Comparison of ENCODE assay signal across 9 cellular contexts in genomic region chr11:68008381-68009337, GRCh38. TPM values are rescaled to one million over a fixed set of nuclear protein-coding genes. Genes with fewer than 3 reads are reported as not detected.
DNase-seq lines count a peak whose midpoint lies in the region; ATAC-seq, FAIRE-seq and TF ChIP-seq lines count a peak whose summit lies in the region.
"Had no signal": no experiment of that assay in that cellular context is flagged by ENCODE, and none has a peak within 500 bp of the region (broad histone marks: within the 10 kb centered on the region; RNA-seq: fewer than 3 reads in every experiment).

No MANE protein-coding gene starts in this region.

- TF ChIP-seq CTCF in H1 (IDR thresholded peaks at IDR 0.05; ENCODE audit: control extremely low read depth in 1 of 3, insufficient read depth in 1 of 3, low read depth in 1 of 3, low read length in 3 of 3) (no peak), sigmoid colon (IDR thresholded peaks at IDR 0.05) (no peak)

- CTCF ChIA-PET in H1 (lab: Charles Lee; ENCODE audit: partially characterized antibody): interaction anchor here (0.8 to 4.6 kb wide), 13 partner anchors 11 to 201 kb away, joined by 3 to 40 read pairs (median 3); partner anchors contain the start of gene TCIRG1

- no peaks in the 10 kb centered on the region for H3K36me3 ChIP-seq in H1 (ENCODE audit: control insufficient read depth in 2 of 4, insufficient read depth in 4 of 4, low read length in 3 of 4)
- no peaks in the 10 kb centered on the region for H3K36me3 ChIP-seq in sigmoid colon

- 93% methylated on average over 23 of the region's 27 CpGs; no CpG with 5 or more reads in 1 of the 2 experiments for WGBS in H1 (ENCODE audit: extremely low coverage in 1 of 2, insufficient coverage in 1 of 2, insufficient read length in 1 of 2, insufficient replicate concordance in 2 of 2, low coverage in 1 of 2, low lambda C conversion rate in 2 of 2, missing lambda C conversion rate in 1 of 2), 2 experiments
- WGBS in sigmoid colon, 2 donors: 29 to 54% methylated on average over 27 of the region's 27 CpGs

- H3K79me1 ChIP-seq in H1 (ENCODE audit: low read depth, low read length): no peaks in the 10 kb centered on the region

- H3K4me3 ChIP-seq in H1 (ENCODE audit: extremely low read depth in 1 of 4, insufficient read depth in 2 of 4, low read depth in 3 of 4, low read length in 4 of 4): no peak overlapping the region
- no peak overlapping the region for H3K4me3 ChIP-seq in sigmoid colon
- H3K4me3 ChIP-seq: testis had no signal

- intact Hi-C loops in sigmoid colon (cut with DNase I): loop anchor here (10.0 kb wide), 1 partner anchor 196 kb away; no protein-coding TSS in a partner anchor

- H2BK20ac ChIP-seq in H1 (ENCODE audit: low read length): no peak overlapping the region; the same call in 1 of the 2 replicates

- DNase-seq in GM12891 (ENCODE audit: insufficient read length, low spot score): no peak
- peak; percentile 52 for DNase-seq in NCI-H510A (lab: John Stamatoyannopoulos, UW)
- no peak for DNase-seq in H1 (ENCODE audit: low read depth in 1 of 2, low spot score in 2 of 2)
- peak; percentile 70 for DNase-seq in sigmoid colon
- DNase-seq in stimulated activated CD4-positive, alpha-beta T cell treated with anti-CD3 and anti-CD28 coated beads, Interleukin-15, amount 100 ng/mL, for 24 hours: no peak
- DNase-seq in left lobe of liver (ENCODE audit: low spot score): no peak
- no peak for DNase-seq in iPS-NIHi11 (ENCODE audit: low spot score)
- DNase-seq in activated T-cell treated with anti-CD3 and anti-CD28 coated beads for 4 hours: no peak
- DNase-seq: testis had no signal

- no peak overlapping the region for H2BK120ac ChIP-seq in H1 (replicated peaks; ENCODE audit: low read depth, low read length)

- H3K4me2 ChIP-seq in H1 (ENCODE audit: insufficient read depth in 1 of 2, low read depth in 2 of 2, low read length in 2 of 2): no peak overlapping the region

- H3K23ac ChIP-seq in H1 (ENCODE audit: insufficient read length): no peak overlapping the region

- peak overlapping the region; percentile 17 for H4K91ac ChIP-seq in H1 (replicated peaks; ENCODE audit: insufficient read length, low read length)

- H4K8ac ChIP-seq in H1 (ENCODE audit: extremely low read depth, insufficient read depth, low read length): no peak overlapping the region; the same call in 1 of the 2 replicates

- peak overlapping the region; percentile 88; the same call in 1 of the 2 replicates for H2BK15ac ChIP-seq in H1 (ENCODE audit: low read length)

- no peak overlapping the region for H3K14ac ChIP-seq in H1 (ENCODE audit: insufficient read length)

- H4K20me1 ChIP-seq in H1 (replicated peaks in 1 of 2; ENCODE audit: control insufficient read depth in 1 of 2, insufficient read depth in 2 of 2, low read length in 2 of 2): no peaks in the 10 kb centered on the region

- H3K27me3 ChIP-seq in H1 (replicated peaks in 1 of 4; ENCODE audit: control insufficient read depth in 3 of 4, extremely low read depth in 1 of 4, insufficient read depth in 3 of 4, low read length in 3 of 4): peaks cover 0 to 2% (median 0%) of the 10 kb centered on the region in 4 experiments; a peak in 1 of 7 replicates
- no peaks in the 10 kb centered on the region for H3K27me3 ChIP-seq in sigmoid colon
- H3K27me3 ChIP-seq: testis had no signal

- H3K4ac ChIP-seq in H1 (replicated peaks; ENCODE audit: insufficient read length, low read depth, low read length): no peak overlapping the region

- POLR2A ChIA-PET in H1 (lab: Charles Lee; ENCODE audit: partially characterized antibody): interaction anchor here (0.7 to 3.3 kb wide), 6 partner anchors 12 to 44 kb away, joined by 3 to 17 read pairs (median 4); partner anchors contain the start of gene TCIRG1

- TF ChIP-seq RAD21 in H1 (IDR thresholded peaks at IDR 0.05 in 1 of 2, conservative IDR thresholded peaks at IDR 0.05 in 1 of 2; ENCODE audit: low read depth in 2 of 2, low read length in 2 of 2): no peak

- no peak overlapping the region for H3K18ac ChIP-seq in H1 (ENCODE audit: extremely low read depth, low read length)

- H2BK5ac ChIP-seq in H1 (ENCODE audit: low read depth, low read length): no peak overlapping the region; the same call in 1 of the 2 replicates

- TF ChIP-seq POLR2A in GM12891 (IDR thresholded peaks at IDR 0.05; ENCODE audit: low read depth, low read length): no peak
- no peak for TF ChIP-seq POLR2A in H1 (IDR thresholded peaks at IDR 0.05; ENCODE audit: control extremely low read depth in 1 of 2, low read depth in 2 of 2, low read length in 2 of 2)
- no peak for TF ChIP-seq POLR2A in sigmoid colon (IDR thresholded peaks at IDR 0.05)

- H4K5ac ChIP-seq in H1 (ENCODE audit: insufficient read length, low read depth, low read length): no peak overlapping the region

- peak; percentile 76 for FAIRE-seq in GM12891 (lab: Jason Lieb, UNC)
- no peak for FAIRE-seq in H1 (lab: Jason Lieb, UNC)

- H3K9me3 ChIP-seq in H1 (ENCODE audit: insufficient read depth in 2 of 2, low read depth in 1 of 2, low read length in 1 of 2) (no peaks in the 10 kb centered on the region), sigmoid colon (no peaks in the 10 kb centered on the region)
- H3K9me3 ChIP-seq: testis had no signal

- no peaks in the 10 kb centered on the region for H3K79me2 ChIP-seq in H1 (ENCODE audit: control insufficient read depth in 1 of 2, insufficient read depth in 2 of 2, low read length in 2 of 2)

- peaks cover 3% of the 10 kb centered on the region; the same call in 1 of the 2 replicates for H3K23me2 ChIP-seq in H1 (ENCODE audit: low read depth, low read length)

- H2AK5ac ChIP-seq in H1 (ENCODE audit: low read depth, low read length): no peak overlapping the region

- H3K27ac ChIP-seq in H1 (ENCODE audit: low read depth, low read length): no peak overlapping the region
- H3K27ac ChIP-seq in sigmoid colon: peak overlapping the region; percentile 87 to 93 (median 90)

- peak overlapping the region; percentile 68; the same call in 1 of the 2 replicates for H2BK12ac ChIP-seq in H1 (ENCODE audit: low read depth, low read length)

- no peak overlapping the region for H3K56ac ChIP-seq in H1 (replicated peaks; ENCODE audit: insufficient read length, low read depth, low read length)

- no peak overlapping the region for H2AFZ ChIP-seq in H1 (ENCODE audit: low read length)

- no peak for ATAC-seq in left lobe of liver

- H3K4me1 ChIP-seq in H1 (replicated peaks in 1 of 4; ENCODE audit: control insufficient read depth in 3 of 4, insufficient read depth in 4 of 4, low read length in 3 of 4) (peaks cover 0 to 22% (median 14%) of the 10 kb centered on the region in 4 experiments; a peak in 6 of 7 replicates), sigmoid colon (peaks cover 0 to 57% (median 49%) of the 10 kb centered on the region in 4 donors)

- TF ChIP-seq EP300 in H1 (IDR thresholded peaks at IDR 0.05; ENCODE audit: borderline replicate concordance in 1 of 2, low read depth in 2 of 2, low read length in 2 of 2): no peak
- TF ChIP-seq EP300 in sigmoid colon (IDR thresholded peaks at IDR 0.05): no peak

- no peak overlapping the region for H3K9ac ChIP-seq in H1 (replicated peaks in 1 of 4; ENCODE audit: extremely low read depth in 1 of 4, low read depth in 3 of 4, low read length in 3 of 4)

RNA-seq across cellular contexts. Expression of gene ALDH3B1, which starts 1.5 kb away (rescaled TPM):
- polyA plus RNA-seq in GM12891 (2012; ENCODE audit: low read depth, missing spikeins): 0.06 TPM
- total RNA-seq in H1 (2021; fragmentation: NEBNext Ultra II Directional; extraction: Animal tissue kit (Norgen Biotek cat#: 25700)): 0.27 and 0.32 TPM in 2 replicates
- polyA plus RNA-seq in H1 (2011; rRNA removed) (0.47 TPM in 2 replicates), sigmoid colon (10 to 100 TPM in 1 of 3 donors, 1 to 10 TPM in 2; 6.2 to 11.0 (median 7.8) TPM)
- 0.50 TPM for polyA plus RNA-seq in H1 (2011; cell fraction: cytosol; rRNA removed)
- 0.53 TPM for polyA plus RNA-seq in H1 (2011; cell fraction: nucleus; rRNA removed)
- polyA plus RNA-seq in H1 (2012, experiment 1 of 2): 0.62 to 1.1 TPM (median 0.75 TPM) in 4 replicates
- 0.26 TPM for polyA plus RNA-seq in H1 (2012, experiment 2 of 2)
- polyA plus RNA-seq in H1 (2013, experiment 1 of 2): 0.18 TPM
- polyA plus RNA-seq in H1 (2013, experiment 2 of 2): 0.26 TPM
- polyA minus RNA-seq in H1 (2011; rRNA and poly(A)+ RNA removed): 0.16 and 0.34 TPM in 2 replicates
- polyA minus RNA-seq in H1 (2011; cell fraction: cytosol; rRNA and poly(A)+ RNA removed): 0.88 TPM
- polyA minus RNA-seq in H1 (2011; cell fraction: nucleus; rRNA and poly(A)+ RNA removed): 0.50 TPM
- total RNA-seq in sigmoid colon (10 to 100 TPM in 3 of 4 donors, 1 to 10 TPM in 1; 9.4 to 14.7 (median 11.7) TPM), left lobe of liver (3.2 TPM)

RNA-seq across cellular contexts. Expression of gene UNC93B1, which starts 4.8 kb away (rescaled TPM):
- 34.5 TPM for polyA plus RNA-seq in GM12891 (2012; ENCODE audit: low read depth, missing spikeins)
- total RNA-seq in H1 (2021; fragmentation: NEBNext Ultra II Directional; extraction: Animal tissue kit (Norgen Biotek cat#: 25700)): 18.9 and 19.2 TPM in 2 replicates
- polyA plus RNA-seq in H1 (2011; rRNA removed) (34.3 and 40.8 TPM in 2 replicates), sigmoid colon (10 to 100 TPM; 11.4 to 52.7 (median 11.6) TPM)
- 24.6 TPM for polyA plus RNA-seq in H1 (2011; cell fraction: cytosol; rRNA removed)
- 53.5 TPM for polyA plus RNA-seq in H1 (2011; cell fraction: nucleus; rRNA removed)
- 8.7 to 20.4 TPM (median 17.7 TPM) in 4 replicates for polyA plus RNA-seq in H1 (2012, experiment 1 of 2)
- 16.4 TPM for polyA plus RNA-seq in H1 (2012, experiment 2 of 2)
- polyA plus RNA-seq in H1 (2013, experiment 1 of 2): 22.0 TPM
- 22.4 TPM for polyA plus RNA-seq in H1 (2013, experiment 2 of 2)
- polyA minus RNA-seq in H1 (2011; rRNA and poly(A)+ RNA removed): 20.6 and 26.5 TPM in 2 replicates
- polyA minus RNA-seq in H1 (2011; cell fraction: cytosol; rRNA and poly(A)+ RNA removed): 14.0 TPM
- polyA minus RNA-seq in H1 (2011; cell fraction: nucleus; rRNA and poly(A)+ RNA removed): 24.7 TPM
- total RNA-seq in sigmoid colon (10 to 100 TPM; 24.7 to 27.6 (median 25.6) TPM), left lobe of liver (18.9 TPM)

RNA-seq across cellular contexts. Expression of gene NDUFS8, which starts 21.8 kb away (rescaled TPM):
- 127 TPM for polyA plus RNA-seq in GM12891 (2012; ENCODE audit: low read depth, missing spikeins)
- 182 and 199 TPM in 2 replicates for total RNA-seq in H1 (2021; fragmentation: NEBNext Ultra II Directional; extraction: Animal tissue kit (Norgen Biotek cat#: 25700))
- polyA plus RNA-seq in H1 (2011; rRNA removed) (291 and 406 TPM in 2 replicates), sigmoid colon (100 to 1,000 TPM; 149 to 168 (median 164) TPM)
- polyA plus RNA-seq in H1 (2011; cell fraction: cytosol; rRNA removed): 222 TPM
- polyA plus RNA-seq in H1 (2011; cell fraction: nucleus; rRNA removed): 253 TPM
- 92.1 to 255 TPM (median 248 TPM) in 4 replicates for polyA plus RNA-seq in H1 (2012, experiment 1 of 2)
- 348 TPM for polyA plus RNA-seq in H1 (2012, experiment 2 of 2)
- polyA plus RNA-seq in H1 (2013, experiment 1 of 2): 130 TPM
- polyA plus RNA-seq in H1 (2013, experiment 2 of 2): 128 TPM
- 69.8 and 77.8 TPM in 2 replicates for polyA minus RNA-seq in H1 (2011; rRNA and poly(A)+ RNA removed)
- 133 TPM for polyA minus RNA-seq in H1 (2011; cell fraction: cytosol; rRNA and poly(A)+ RNA removed)
- 92.8 TPM for polyA minus RNA-seq in H1 (2011; cell fraction: nucleus; rRNA and poly(A)+ RNA removed)
- total RNA-seq in sigmoid colon (100 to 1,000 TPM; 174 to 255 (median 212) TPM), left lobe of liver (104 TPM)

RNA-seq across cellular contexts. Expression of gene TCIRG1, which starts 30.2 kb away (rescaled TPM):
- 85.7 TPM for polyA plus RNA-seq in GM12891 (2012; ENCODE audit: low read depth, missing spikeins)
- 25.3 and 25.7 TPM in 2 replicates for total RNA-seq in H1 (2021; fragmentation: NEBNext Ultra II Directional; extraction: Animal tissue kit (Norgen Biotek cat#: 25700))
- polyA plus RNA-seq in H1 (2011; rRNA removed) (39.6 and 50.2 TPM in 2 replicates), sigmoid colon (100 to 1,000 TPM in 1 of 3 donors, 10 to 100 TPM in 2; 15.0 to 276 (median 23.6) TPM)
- 35.8 TPM for polyA plus RNA-seq in H1 (2011; cell fraction: cytosol; rRNA removed)
- polyA plus RNA-seq in H1 (2011; cell fraction: nucleus; rRNA removed): 287 TPM
- 12.7 to 29.5 TPM (median 24.4 TPM) in 4 replicates for polyA plus RNA-seq in H1 (2012, experiment 1 of 2)
- polyA plus RNA-seq in H1 (2012, experiment 2 of 2): 16.1 TPM
- polyA plus RNA-seq in H1 (2013, experiment 1 of 2): 25.3 TPM
- polyA plus RNA-seq in H1 (2013, experiment 2 of 2): 21.2 TPM
- 10.0 and 11.3 TPM in 2 replicates for polyA minus RNA-seq in H1 (2011; rRNA and poly(A)+ RNA removed)
- polyA minus RNA-seq in H1 (2011; cell fraction: cytosol; rRNA and poly(A)+ RNA removed): 15.0 TPM
- 43.9 TPM for polyA minus RNA-seq in H1 (2011; cell fraction: nucleus; rRNA and poly(A)+ RNA removed)
- total RNA-seq in sigmoid colon (100 to 1,000 TPM in 1 of 4 donors, 10 to 100 TPM in 3; 69.9 to 147 (median 81.9) TPM), left lobe of liver (66.5 TPM)

Comparison
In these comparisons a context has a peak if more than half of its experiments do, and no peak if none do; other contexts are left out.
1. DNase-seq: peak in NCI-H510A (single experiment) and sigmoid colon (single experiment); none in GM12891 (single experiment), H1 (0 of 2), stimulated activated CD4-positive, alpha-beta T cell treated with anti-CD3 and anti-CD28 coated beads, Interleukin-15, amount 100 ng/mL, for 24 hours (single experiment), left lobe of liver (single experiment), iPS-NIHi11 (single experiment) and activated T-cell treated with anti-CD3 and anti-CD28 coated beads for 4 hours (single experiment).